17 cellular contexts compared by ENCODE assay signal in the genomic region with DNA sequence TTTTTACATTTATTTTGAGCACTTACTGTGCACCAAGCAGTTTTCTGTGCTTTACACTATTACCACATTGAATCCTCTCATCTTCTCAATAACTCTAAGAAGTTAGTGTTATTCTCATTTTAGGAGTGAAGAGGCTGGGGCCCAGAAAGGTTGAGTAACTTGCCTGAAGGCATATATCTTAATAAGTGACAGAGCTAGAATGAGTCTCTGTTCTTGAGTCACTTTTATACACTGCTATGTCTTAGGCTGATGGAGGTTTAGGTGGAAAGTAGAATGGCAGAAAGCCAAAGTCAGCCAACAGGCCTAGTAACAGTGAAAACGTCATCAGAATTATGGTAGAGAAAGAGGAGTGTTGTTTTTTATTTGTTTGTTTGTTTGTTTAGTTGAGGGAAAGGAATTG. TPM values are rescaled to one million over a fixed set of nuclear protein-coding genes. Genes with fewer than 3 reads are reported as not detected.
DNase-seq lines count a peak whose midpoint lies in the region; ATAC-seq and TF ChIP-seq lines count a peak whose summit lies in the region.
"Had no signal": no experiment of that assay in that cellular context is flagged by ENCODE, and none has a peak within 500 bp of the region (broad histone marks: within the 10 kb centered on the region; RNA-seq: fewer than 3 reads in every experiment).

No MANE protein-coding gene starts in this region.

- ATAC-seq in foreskin keratinocyte: peak; percentile 96
- ATAC-seq in GM18861 (IDR thresholded peaks at IDR 0.05; ENCODE audit: unreplicated experiment): no peak

- no peak overlapping the region for H3K27ac Mint-ChIP-seq in activated T-helper 1 cell treated with anti-CD3 and anti-CD28 coated beads, Interleukin-12 subunit alpha, Interleukin-12 subunit beta, Interleukin-2, Interleukin-4 antibody, amounts not matched to agents 30 ng/mL and 10 ng/mL and 1 ng/mL, durations not matched to agents 14 hours and 24 hours and 36 hours
- H3K27ac Mint-ChIP-seq: CD4-positive, CD25-positive, alpha-beta regulatory T cell; H9 had no signal

- H3K4me1 Mint-ChIP-seq in activated T-helper 1 cell treated with anti-CD3 and anti-CD28 coated beads, Interleukin-12 subunit alpha, Interleukin-12 subunit beta, Interleukin-2, Interleukin-4 antibody, amounts not matched to agents 30 ng/mL and 10 ng/mL and 1 ng/mL, durations not matched to agents 14 hours and 24 hours and 36 hours (ENCODE audit: low read depth): no peaks in the 10 kb centered on the region
- H3K4me1 Mint-ChIP-seq: CD4-positive, CD25-positive, alpha-beta regulatory T cell; H9 had no signal

- no peak overlapping the region for H3K4me3 Mint-ChIP-seq in activated T-helper 1 cell treated with anti-CD3 and anti-CD28 coated beads, Interleukin-12 subunit alpha, Interleukin-12 subunit beta, Interleukin-2, Interleukin-4 antibody, amounts not matched to agents 30 ng/mL and 10 ng/mL and 1 ng/mL, durations not matched to agents 14 hours and 24 hours and 36 hours
- H3K4me3 Mint-ChIP-seq: CD4-positive, CD25-positive, alpha-beta regulatory T cell; H9 had no signal

- H3K9me3 Mint-ChIP-seq in activated T-helper 1 cell treated with anti-CD3 and anti-CD28 coated beads, Interleukin-12 subunit alpha, Interleukin-12 subunit beta, Interleukin-2, Interleukin-4 antibody, amounts not matched to agents 30 ng/mL and 10 ng/mL and 1 ng/mL, durations not matched to agents 14 hours and 24 hours and 36 hours: no peaks in the 10 kb centered on the region
- H3K9me3 Mint-ChIP-seq: CD4-positive, CD25-positive, alpha-beta regulatory T cell; H9 had no signal

- no peaks in the 10 kb centered on the region for H3K27me3 ChIP-seq in foreskin keratinocyte

- H3K27me3 Mint-ChIP-seq in activated T-helper 1 cell treated with anti-CD3 and anti-CD28 coated beads, Interleukin-12 subunit alpha, Interleukin-12 subunit beta, Interleukin-2, Interleukin-4 antibody, amounts not matched to agents 30 ng/mL and 10 ng/mL and 1 ng/mL, durations not matched to agents 14 hours and 24 hours and 36 hours (ENCODE audit: insufficient read depth): peaks cover 5% of the 10 kb centered on the region

- no peak overlapping the region for H3K27ac ChIP-seq in foreskin keratinocyte

- no peaks in the 10 kb centered on the region for H3K36me3 Mint-ChIP-seq in activated T-helper 1 cell treated with anti-CD3 and anti-CD28 coated beads, Interleukin-12 subunit alpha, Interleukin-12 subunit beta, Interleukin-2, Interleukin-4 antibody, amounts not matched to agents 30 ng/mL and 10 ng/mL and 1 ng/mL, durations not matched to agents 14 hours and 24 hours and 36 hours (ENCODE audit: low read depth)
- H3K36me3 Mint-ChIP-seq: CD4-positive, CD25-positive, alpha-beta regulatory T cell had no signal

- intact Hi-C loops in activated T-helper 1 cell treated with anti-CD3 and anti-CD28 coated beads, Interleukin-12 subunit alpha, Interleukin-12 subunit beta, Interleukin-2, Interleukin-4 antibody, amounts not matched to agents 30 ng/mL and 10 ng/mL and 1 ng/mL, durations not matched to agents 14 hours and 24 hours and 36 hours (cut with micrococcal nuclease): no loop called here

- no peak for TF ChIP-seq CTCF in foreskin keratinocyte (conservative IDR thresholded peaks at IDR 0.05)

- peaks cover 7% of the 10 kb centered on the region for H3K4me1 ChIP-seq in foreskin keratinocyte

- DNase-seq in EL: peak; percentile 2
- peak; percentile 32 for DNase-seq in RKO (ENCODE audit: low spot score)
- DNase-seq in astrocyte of the hippocampus (ENCODE audit: low read depth, low spot score): peak; percentile 47
- DNase-seq in foreskin keratinocyte: peak; percentile 42 to 77
- DNase-seq in activated T-helper 1 cell treated with anti-CD3 and anti-CD28 coated beads, Interleukin-12 subunit alpha, Interleukin-12 subunit beta, Interleukin-2, Interleukin-4 antibody, amounts not matched to agents 30 ng/mL and 10 ng/mL and 1 ng/mL, durations not matched to agents 14 hours and 24 hours and 36 hours (ENCODE audit: low spot score): no peak
- DNase-seq in NCI-H526 treated with DMSO at 0.1 percent for 48 hours (lab: John Stamatoyannopoulos, UW): no peak
- DNase-seq in middle frontal gyrus (ENCODE audit: extremely low spot score, low spot score): no peak
- DNase-seq: ACHN; CD4-positive, CD25-positive, alpha-beta regulatory T cell; DMS79; H9; NCI-H146; NCI-H2081 treated with DMSO at 0.1 percent for 48 hours; NCI-H2227 treated with DMSO at 0.1 percent for 48 hours; NCI-H69; SW 1271 had no signal

RNA-seq across cellular contexts. Expression of gene RPE, which starts 27.9 kb away (rescaled TPM):
- total RNA-seq in foreskin keratinocyte: 55.9 and 62.3 TPM in 2 replicates
- polyA plus RNA-seq in foreskin keratinocyte: 22.7 and 29.2 TPM in 2 replicates
- total RNA-seq in activated T-helper 1 cell treated with anti-CD3 and anti-CD28 coated beads, Interleukin-12 subunit alpha, Interleukin-12 subunit beta, Interleukin-2, Interleukin-4 antibody, amounts not matched to agents 30 ng/mL and 10 ng/mL and 1 ng/mL, durations not matched to agents 14 hours and 24 hours and 36 hours: 56.8 and 58.7 TPM in 2 replicates

Comparison
In these comparisons a context has a peak if more than half of its experiments do, and no peak if none do; other contexts are left out.
1. DNase-seq: peak in EL (single experiment), RKO (single experiment), astrocyte of the hippocampus (single experiment) and foreskin keratinocyte (2 of 2); none in activated T-helper 1 cell treated with anti-CD3 and anti-CD28 coated beads, Interleukin-12 subunit alpha, Interleukin-12 subunit beta, Interleukin-2, Interleukin-4 antibody, amounts not matched to agents 30 ng/mL and 10 ng/mL and 1 ng/mL, durations not matched to agents 14 hours and 24 hours and 36 hours (single experiment), NCI-H526 treated with DMSO at 0.1 percent for 48 hours (single experiment) and middle frontal gyrus (single experiment).